In genomic region chr17:81978901-81979298, GRCh38 we compare ENCODE assay signal across 11 cellular contexts. TPM values are rescaled to one million over a fixed set of nuclear protein-coding genes. Genes with fewer than 3 reads are reported as not detected.
DNase-seq lines count a peak whose midpoint lies in the region; ATAC-seq, FAIRE-seq and TF ChIP-seq lines count a peak whose summit lies in the region.
"Had no signal": no experiment of that assay in that cellular context is flagged by ENCODE, and none has a peak within 500 bp of the region (broad histone marks: within the 10 kb centered on the region; RNA-seq: fewer than 3 reads in every experiment).

No MANE protein-coding gene starts in this region.

- H4K5ac ChIP-seq in IMR-90 (ENCODE audit: low read depth, low read length) = no peak overlapping the region

- peak overlapping the region; percentile 33; the same call in 1 of the 2 replicates for H2AK5ac ChIP-seq in IMR-90 (ENCODE audit: low read depth, low read length)

- H2BK20ac ChIP-seq in IMR-90 (ENCODE audit: low read depth, low read length) = no peak overlapping the region

- peaks cover 0 to 14% (median 5%) of the 10 kb centered on the region in 5 donors for H3K36me3 Mint-ChIP-seq in naive thymus-derived CD4-positive, alpha-beta T cell

- peak overlapping the region; percentile 68 to 95 (median 78) for H3K4me3 Mint-ChIP-seq in naive thymus-derived CD4-positive, alpha-beta T cell

- no peak for TF ChIP-seq CTCF in IMR-90 (conservative IDR thresholded peaks at IDR 0.05; ENCODE audit: low read depth, low read length)
- TF ChIP-seq CTCF in ascending aorta (IDR thresholded peaks at IDR 0.05) = no peak
- no peak for TF ChIP-seq CTCF in pancreas (IDR thresholded peaks at IDR 0.05)

- H2BK120ac ChIP-seq in IMR-90 (ENCODE audit: low read depth, low read length) = no peak overlapping the region

- peaks cover 13% of the 10 kb centered on the region for H3K9me1 ChIP-seq in IMR-90 (ENCODE audit: insufficient read depth, low read length)

- peak overlapping the region in 8 of 9 donors; percentile 28 to 81 (median 73) for H3K27ac Mint-ChIP-seq in naive thymus-derived CD4-positive, alpha-beta T cell

- in situ Hi-C loops in IMR-90 (cut with MboI; ENCODE audit: low sequenced_read_pairs) = no loop called here

- no peak for FAIRE-seq in pancreas (lab: Jason Lieb, UNC)

- H2BK5ac ChIP-seq in IMR-90 (ENCODE audit: low read depth, low read length, poor library complexity, severe bottlenecking) = no peak overlapping the region

- H3K9me3 ChIP-seq in BLaER1 = peaks cover 3% of the 10 kb centered on the region; the same call in 1 of the 2 replicates
- no peaks in the 10 kb centered on the region for H3K9me3 ChIP-seq in IMR-90 (ENCODE audit: control insufficient read depth, insufficient read depth, low read length)
- peaks cover 0 to under 1% of the 10 kb centered on the region in 2 donors for H3K9me3 ChIP-seq in ascending aorta
- H3K9me3 ChIP-seq in naive thymus-derived CD4-positive, alpha-beta T cell (ENCODE audit: control insufficient read depth in 2 of 3, low read length in 3 of 3) = no peaks in the 10 kb centered on the region
- no peaks in the 10 kb centered on the region for H3K9me3 ChIP-seq in pancreas

- H4K91ac ChIP-seq in IMR-90 (ENCODE audit: insufficient read depth, low read depth, low read length) = no peak overlapping the region

- no peak for TF ChIP-seq RAD21 in IMR-90 (IDR thresholded peaks at IDR 0.05; ENCODE audit: low read length)

- no peak overlapping the region for H3K14ac ChIP-seq in IMR-90 (replicated peaks; ENCODE audit: low read depth, low read length)

- peaks cover 0 to 7% (median 0%) of the 10 kb centered on the region in 5 donors for H3K27me3 Mint-ChIP-seq in naive thymus-derived CD4-positive, alpha-beta T cell

- 0 out of 2 replicates have a peak overlapping the region, but pooled peaks have one; percentile 24 for H3K23ac ChIP-seq in IMR-90 (ENCODE audit: low read depth, low read length)

- H3K9me3 Mint-ChIP-seq in naive thymus-derived CD4-positive, alpha-beta T cell = peaks cover 0 to 4% (median 0%) of the 10 kb centered on the region in 11 donors

- ATAC-seq in IMR-90 (ENCODE audit: low read depth) = no peak
- ATAC-seq in naive thymus-derived CD4-positive, alpha-beta T cell = no peak
- ATAC-seq in HG02840 (IDR thresholded peaks at IDR 0.05; ENCODE audit: low FRiP score, unreplicated experiment) = no peak
- ATAC-seq in pancreas = no peak

- peak overlapping the region; percentile 99 for H3K4me2 ChIP-seq in BLaER1
- H3K4me2 ChIP-seq in IMR-90 (ENCODE audit: low read depth, low read length) = no peak overlapping the region

- no peak overlapping the region for H2BK15ac ChIP-seq in IMR-90 (ENCODE audit: low read depth, low read length)

- H3K18ac ChIP-seq in IMR-90 (ENCODE audit: low read depth, low read length) = no peak overlapping the region

- TF ChIP-seq POLR2A in IMR-90 (IDR thresholded peaks at IDR 0.05; ENCODE audit: low read depth, low read length) = no peak

- H3K36me3 ChIP-seq in BLaER1 (peaks cover 7% of the 10 kb centered on the region; the same call in 1 of the 2 replicates), IMR-90 (ENCODE audit: control insufficient read depth, insufficient read depth, low read length) (peaks cover 7% of the 10 kb centered on the region; the same call in 1 of the 2 replicates), ascending aorta (peaks cover 0 to 10% of the 10 kb centered on the region in 2 donors), pancreas (peaks cover 0 to under 1% (median 0%) of the 10 kb centered on the region in 3 donors)
- peaks cover 0 to 18% (median 0%) of the 10 kb centered on the region in 3 experiments for H3K36me3 ChIP-seq in naive thymus-derived CD4-positive, alpha-beta T cell (ENCODE audit: control insufficient read depth in 2 of 3, insufficient read depth in 3 of 3, low read length in 3 of 3)

- H3K27ac ChIP-seq in BLaER1 (no peak overlapping the region), IMR-90 (ENCODE audit: insufficient read depth, low read length) (no peak overlapping the region), ascending aorta (no peak overlapping the region), pancreas (no peak overlapping the region)
- H3K27ac ChIP-seq in naive thymus-derived CD4-positive, alpha-beta T cell (ENCODE audit: low read depth, low read length) = no peak overlapping the region
- H3K27ac ChIP-seq: epithelial cell of prostate had no signal

- H4K8ac ChIP-seq in IMR-90 (ENCODE audit: low read depth in 2 of 2, low read length in 2 of 2) = no peak overlapping the region; a peak in 1 of 4 replicates

- intact Hi-C loops in IMR-90 (cut with micrococcal nuclease) (loop anchor here (1.0 kb wide), 1 partner anchor 12 kb away; no protein-coding TSS in a partner anchor), ascending aorta (cut with DNase I) (no loop called here), pancreas (cut with DNase I) (no loop called here)
- intact Hi-C loops in naive thymus-derived CD4-positive, alpha-beta T cell (cut with micrococcal nuclease) = no loop called here

- peak overlapping the region; percentile 93 for H2AK9ac ChIP-seq in IMR-90 (replicated peaks; ENCODE audit: low read depth, low read length, poor library complexity)

- no peak overlapping the region for H3K9ac ChIP-seq in BLaER1
- H3K9ac ChIP-seq in IMR-90 (ENCODE audit: low read depth, low read length) = no peak overlapping the region

- peaks cover 10 to 25% of the 10 kb centered on the region in 2 experiments; a peak in 3 of 4 replicates for H3K79me1 ChIP-seq in IMR-90 (ENCODE audit: low read depth in 1 of 2, low read length in 2 of 2)

- DNase-seq in IMR-90 (no peak), ascending aorta (ENCODE audit: low spot score in 2 of 2) (no peak), SKM-1 (lab: John Stamatoyannopoulos, UW; ENCODE audit: unreplicated experiment) (no peak), pancreas (no peak)
- no peak for DNase-seq in naive thymus-derived CD4-positive, alpha-beta T cell
- no peak for DNase-seq in stimulated activated CD4-positive, alpha-beta T cell treated with anti-CD3 and anti-CD28 coated beads, Interleukin-4, amount 100 ng/mL, for 24 hours
- DNase-seq: NCI-H187 treated with DMSO at 0.1 percent for 48 hours had no signal

- H3K27me3 ChIP-seq in BLaER1 (peaks cover 44% of the 10 kb centered on the region), IMR-90 (ENCODE audit: control insufficient read depth, insufficient read depth, low read length) (no peaks in the 10 kb centered on the region), ascending aorta (no peaks in the 10 kb centered on the region), pancreas (no peaks in the 10 kb centered on the region)
- H3K27me3 ChIP-seq in naive thymus-derived CD4-positive, alpha-beta T cell (ENCODE audit: control insufficient read depth in 2 of 2, insufficient read depth in 2 of 2, low read length in 2 of 2) = no peaks in the 10 kb centered on the region

- peaks cover 55% of the 10 kb centered on the region for H4K20me1 ChIP-seq in BLaER1
- no peaks in the 10 kb centered on the region for H4K20me1 ChIP-seq in IMR-90 (ENCODE audit: insufficient read depth, low read length)

- H3K4me1 ChIP-seq in BLaER1 (peaks cover 67% of the 10 kb centered on the region), IMR-90 (ENCODE audit: control insufficient read depth, insufficient read depth, low read length) (peaks cover 3% of the 10 kb centered on the region), ascending aorta (peaks cover 4 to 11% of the 10 kb centered on the region in 2 donors), pancreas (peaks cover 0 to 7% (median 3%) of the 10 kb centered on the region in 3 donors)
- H3K4me1 ChIP-seq in naive thymus-derived CD4-positive, alpha-beta T cell (ENCODE audit: control insufficient read depth in 2 of 2, insufficient read depth in 2 of 2, low read length in 2 of 2) = peaks cover 16 to 19% of the 10 kb centered on the region in 2 donors

- dilution Hi-C loops in IMR-90 (cut with HindIII; ENCODE audit: low sequenced_read_pairs, unreplicated experiment) = no loop called here

- 100% methylated on average over 6 of the region's 8 CpGs; no CpG with 5 or more reads in 1 of the 2 experiments for WGBS in IMR-90 (ENCODE audit: extremely low coverage in 2 of 2, insufficient read length in 1 of 2), 2 experiments
- 78 to 87% methylated on average over 8 of the region's 8 CpGs for WGBS in pancreas, 2 donors

- H3K56ac ChIP-seq in IMR-90 (ENCODE audit: extremely low read depth, insufficient read depth, low read length) = no peak overlapping the region

- peak overlapping the region; percentile 17 for H2AFZ ChIP-seq in IMR-90 (replicated peaks; ENCODE audit: low read length, poor library complexity)

- no peak overlapping the region; the same call in 1 of the 2 replicates for H3K4me3 ChIP-seq in BLaER1
- H3K4me3 ChIP-seq in IMR-90 (ENCODE audit: insufficient read depth, low read depth, low read length) = no peak overlapping the region
- H3K4me3 ChIP-seq in ascending aorta = peak overlapping the region; percentile 74 to 84
- no peak overlapping the region for H3K4me3 ChIP-seq in naive thymus-derived CD4-positive, alpha-beta T cell (ENCODE audit: low read length)
- H3K4me3 ChIP-seq in pancreas = no peak overlapping the region

- CTCF ChIA-PET in IMR-90 (lab: Yijun Ruan, JAX) = no interaction called here
- CTCF ChIA-PET in naive thymus-derived CD4-positive, alpha-beta T cell (lab: Charles Lee) = interaction anchor here (2.3 to 2.4 kb wide), 2 partner anchors 19 to 42 kb away, joined by 6 to 7 read pairs; no protein-coding TSS in a partner anchor

- POLR2A ChIA-PET in IMR-90 (lab: Charles Lee; ENCODE audit: unreplicated experiment) = no interaction called here
- POLR2A ChIA-PET in naive thymus-derived CD4-positive, alpha-beta T cell (lab: Charles Lee) = interaction anchor here (0.9 to 1.6 kb wide), 2 partner anchors 9 to 43 kb away, joined by 3 to 4 read pairs; partner anchors contain the start of gene CENPX

- H3K4me1 Mint-ChIP-seq in naive thymus-derived CD4-positive, alpha-beta T cell = peaks cover 30 to 62% (median 41%) of the 10 kb centered on the region in 7 donors

- H3K4ac ChIP-seq in IMR-90 (ENCODE audit: low read depth, low read length) = 0 out of 2 replicates have a peak overlapping the region, but pooled peaks have one; percentile 12

- no TSS peak for BruUV-seq in IMR-90 (replicated peaks; lab: Mats Ljungman, UMichigan)

RNA-seq across cellular contexts. Expression of gene ASPSCR1, which starts 1.5 kb away (rescaled TPM):
- total RNA-seq in IMR-90 (2012; rRNA removed) = 7.2 and 8.3 TPM in 2 replicates
- polyA plus RNA-seq in IMR-90 (2012; rRNA removed) = 17.2 and 26.0 TPM in 2 replicates
- 22.0 and 24.6 TPM in 2 replicates for polyA plus RNA-seq in IMR-90 (2012; cell fraction: cytosol; rRNA removed)
- 57.3 and 145 TPM in 2 replicates for polyA plus RNA-seq in IMR-90 (2012; cell fraction: nucleus; rRNA removed; ENCODE audit: low replicate concordance)
- 45.1 TPM for total RNA-seq in ascending aorta
- 10 to 100 TPM; 36.4 to 46.7 (median 46.0) TPM for total RNA-seq in naive thymus-derived CD4-positive, alpha-beta T cell
- polyA plus RNA-seq in naive thymus-derived CD4-positive, alpha-beta T cell = 10 to 100 TPM; 24.2 to 36.6 TPM
- total RNA-seq in pancreas = 10 to 100 TPM; 12.2 to 25.7 (median 16.2) TPM
- 10 to 100 TPM; 70.8 to 78.8 TPM for polyA plus RNA-seq in pancreas

RNA-seq across cellular contexts. Expression of gene NOTUM, which starts 17.9 kb away (rescaled TPM):
- not detected in 2 replicates for total RNA-seq in IMR-90 (2012; rRNA removed)
- polyA plus RNA-seq in IMR-90 (2012; rRNA removed) = 0.05 and 0.06 TPM in 2 replicates
- 0.03 and 0.07 TPM in 2 replicates for polyA plus RNA-seq in IMR-90 (2012; cell fraction: cytosol; rRNA removed)
- polyA plus RNA-seq in IMR-90 (2012; cell fraction: nucleus; rRNA removed; ENCODE audit: low replicate concordance) = 0.07 and 0.22 TPM in 2 replicates
- total RNA-seq in ascending aorta = not detected
- total RNA-seq in naive thymus-derived CD4-positive, alpha-beta T cell = under 1 TPM in 1 of 5 experiments, not detected in 4; 0.82 TPM
- under 1 TPM in 1 of 2 donors, not detected in 1; 0.35 TPM for polyA plus RNA-seq in naive thymus-derived CD4-positive, alpha-beta T cell
- under 1 TPM in 5 of 6 donors, not detected in 1; 0.14 to 0.44 (median 0.16) TPM for total RNA-seq in pancreas
- under 1 TPM; 0.21 to 0.27 TPM for polyA plus RNA-seq in pancreas

RNA-seq across cellular contexts. Expression of gene MYADML2, which starts 31.9 kb away (rescaled TPM):
- total RNA-seq in IMR-90 (2012; rRNA removed) (not detected in 2 replicates), ascending aorta (not detected), pancreas (not detected)
- polyA plus RNA-seq in IMR-90 (2012; rRNA removed) (not detected in 2 replicates), pancreas (not detected)
- polyA plus RNA-seq in IMR-90 (2012; cell fraction: cytosol; rRNA removed) = not detected in 2 replicates
- polyA plus RNA-seq in IMR-90 (2012; cell fraction: nucleus; rRNA removed; ENCODE audit: low replicate concordance) = not detected in 2 replicates
- total RNA-seq in naive thymus-derived CD4-positive, alpha-beta T cell = not detected
- not detected for polyA plus RNA-seq in naive thymus-derived CD4-positive, alpha-beta T cell
- total RNA-seq: temporal lobe had no signal

RNA-seq across cellular contexts. Expression of gene PYCR1, which starts 41.8 kb away (rescaled TPM):
- total RNA-seq in IMR-90 (2012; rRNA removed) (95.0 and 115 TPM in 2 replicates), ascending aorta (31.5 TPM), pancreas (100 to 1,000 TPM in 1 of 6 donors, 10 to 100 TPM in 5; 30.6 to 158 (median 52.3) TPM)
- polyA plus RNA-seq in IMR-90 (2012; rRNA removed) (177 and 181 TPM in 2 replicates), pancreas (10 to 100 TPM; 25.4 to 36.9 TPM)
- 73.1 and 242 TPM in 2 replicates for polyA plus RNA-seq in IMR-90 (2012; cell fraction: cytosol; rRNA removed)
- polyA plus RNA-seq in IMR-90 (2012; cell fraction: nucleus; rRNA removed; ENCODE audit: low replicate concordance) = 94.9 and 231 TPM in 2 replicates
- 10 to 100 TPM in 1 of 5 experiments, 1 to 10 TPM in 4; 1.8 to 31.1 (median 2.3) TPM for total RNA-seq in naive thymus-derived CD4-positive, alpha-beta T cell
- polyA plus RNA-seq in naive thymus-derived CD4-positive, alpha-beta T cell = 1 to 10 TPM; 4.2 to 4.5 TPM

RNA-seq across cellular contexts. Expression of gene CENPX, which starts 43.8 kb away (rescaled TPM):
- total RNA-seq in IMR-90 (2012; rRNA removed) (44.8 and 45.3 TPM in 2 replicates), ascending aorta (41.3 TPM), pancreas (10 to 100 TPM; 14.0 to 28.6 (median 16.4) TPM)
- polyA plus RNA-seq in IMR-90 (2012; rRNA removed) (86.8 and 100 TPM in 2 replicates), pancreas (10 to 100 TPM; 43.6 to 62.4 TPM)
- polyA plus RNA-seq in IMR-90 (2012; cell fraction: cytosol; rRNA removed) = 102 and 133 TPM in 2 replicates
- 82.2 and 166 TPM in 2 replicates for polyA plus RNA-seq in IMR-90 (2012; cell fraction: nucleus; rRNA removed; ENCODE audit: low replicate concordance)
- 10 to 100 TPM; 25.5 to 71.8 (median 31.8) TPM for total RNA-seq in naive thymus-derived CD4-positive, alpha-beta T cell
- polyA plus RNA-seq in naive thymus-derived CD4-positive, alpha-beta T cell = 10 to 100 TPM; 62.3 to 72.7 TPM

Comparison
In these comparisons a context has a peak if more than half of its experiments do, and no peak if none do; other contexts are left out.
1. H3K4me3 ChIP-seq: peak in ascending aorta (2 of 2); none in BLaER1 (single experiment), IMR-90 (single experiment), naive thymus-derived CD4-positive, alpha-beta T cell (single experiment) and pancreas (0 of 4).